ENCODE assay signal across 8 cellular contexts in genomic region chrX:76428243-76429130, GRCh38.
DNase-seq lines count a peak whose midpoint lies in the region; ATAC-seq and TF ChIP-seq lines count a peak whose summit lies in the region.

No MANE protein-coding gene starts in this region.

- ATAC-seq in GM18498 (IDR thresholded peaks at IDR 0.05; ENCODE audit: unreplicated experiment) (peak; percentile 51), HG02763 (IDR thresholded peaks at IDR 0.05; ENCODE audit: unreplicated experiment) (peak; percentile 35)

- H3K27ac ChIP-seq in brain microvascular endothelial cell = no peak overlapping the region

- DNase-seq in T follicular helper cell (ENCODE audit: low read depth) (peak; percentile 33), brain microvascular endothelial cell (no peak), left kidney (ENCODE audit: low read depth, low spot score) (peak; percentile 34), globus pallidus (ENCODE audit: low spot score) (no peak), GM19238 (ENCODE audit: insufficient read length, low spot score) (no peak)
- DNase-seq in stimulated activated CD8-positive, alpha-beta memory T cell treated with anti-CD3 and anti-CD28 coated beads, Interleukin-12 subunit alpha, Interleukin-12 subunit beta, amount 100 ng/mL, for 4 hours (ENCODE audit: low read depth) = peak; percentile 32

- H3K36me3 ChIP-seq in brain microvascular endothelial cell (replicated peaks) = no peaks in the 10 kb centered on the region

- in situ Hi-C loops in brain microvascular endothelial cell (cut with HindIII; ENCODE audit: low pct_ligation_motif_present, low sequenced_read_pairs) = no loop called here

- H3K27me3 ChIP-seq in brain microvascular endothelial cell (replicated peaks) = no peaks in the 10 kb centered on the region

- peak overlapping the region; percentile 56 for H3K4me3 ChIP-seq in brain microvascular endothelial cell (ENCODE audit: low read depth, low read length)

- no peak for TF ChIP-seq CTCF in brain microvascular endothelial cell (IDR thresholded peaks at IDR 0.05; ENCODE audit: low read depth, low read length, missing control alignments)

Comparison
In these comparisons a context has a peak if more than half of its experiments do, and no peak if none do; other contexts are left out.
1. DNase-seq: peak in T follicular helper cell (single experiment), left kidney (single experiment) and stimulated activated CD8-positive, alpha-beta memory T cell treated with anti-CD3 and anti-CD28 coated beads, Interleukin-12 subunit alpha, Interleukin-12 subunit beta, amount 100 ng/mL, for 4 hours (single experiment); none in brain microvascular endothelial cell (single experiment), globus pallidus (single experiment) and GM19238 (single experiment).